In genomic region chr10:12349628-12350166, GRCh38 we compare ENCODE assay signal across 8 cellular contexts. TPM values are rescaled to one million over a fixed set of nuclear protein-coding genes. Genes with fewer than 3 reads are reported as not detected.
DNase-seq lines count a peak whose midpoint lies in the region; ATAC-seq and TF ChIP-seq lines count a peak whose summit lies in the region.

No MANE protein-coding gene starts in this region.

- no peaks in the 10 kb centered on the region for H3K9me3 ChIP-seq in HCT116 (ENCODE audit: control insufficient read depth in 1 of 2, insufficient read depth in 1 of 2, low read depth in 1 of 2, low read length in 2 of 2)

- intact Hi-C loops in HCT116 (cut with micrococcal nuclease), result loop anchor here (5.0 to 10.0 kb wide), 2 partner anchors 75 to 358 kb away; no protein-coding TSS in a partner anchor

- no peak for TF ChIP-seq POLR2A in HCT116 (IDR thresholded peaks at IDR 0.05; ENCODE audit: borderline replicate concordance, extremely low read depth, insufficient read depth, insufficient read length)

- no peaks in the 10 kb centered on the region for H3K9me2 ChIP-seq in HCT116 (ENCODE audit: insufficient read depth)

- peak overlapping the region; percentile 95 for H2AFZ ChIP-seq in HCT116 (ENCODE audit: low read depth, low read length, poor library complexity, severe bottlenecking)

- H3K79me2 ChIP-seq in HCT116 (ENCODE audit: insufficient read depth, low read length), result no peaks in the 10 kb centered on the region

- no TSS peak for BruUV-seq in HCT116 (replicated peaks; lab: Mats Ljungman, UMichigan)

- RAD21 ChIA-PET in HCT116 (lab: Charles Lee; ENCODE audit: low non-redundant PET in 1 of 2, low total read pairs in 2 of 2, uncharacterized antibody in 2 of 2, unreplicated experiment in 2 of 2), result no interaction called here

- H3K4me3 ChIP-seq in GM12875 (ENCODE audit: low read depth, low read length), result peak overlapping the region; percentile 96
- H3K4me3 ChIP-seq in HCT116 (replicated peaks in 1 of 2; ENCODE audit: low read depth in 1 of 2, low read length in 2 of 2), result peak overlapping the region; percentile 70 to 88
- peak overlapping the region; percentile 70 for H3K4me3 ChIP-seq in fibroblast of villous mesenchyme (ENCODE audit: low read depth, low read length)
- peak overlapping the region; percentile 71 for H3K4me3 ChIP-seq in skeletal muscle cell (ENCODE audit: low read depth, low read length)

- POLR2A ChIA-PET in HCT116 (lab: Charles Lee) (no interaction called here), RWPE1 (lab: Yijun Ruan, JAX; ENCODE audit: low non-redundant PET) (interaction anchor here (0.6 kb wide), 1 partner anchor 541 kb away, joined by 3 read pairs; no protein-coding TSS in a partner anchor)

- no peak for TF ChIP-seq CTCF in GM12875 (IDR thresholded peaks at IDR 0.05; ENCODE audit: borderline replicate concordance, insufficient read depth, low read depth, low read length)
- TF ChIP-seq CTCF in HCT116 (IDR thresholded peaks at IDR 0.05 in 2 of 3, conservative IDR thresholded peaks at IDR 0.05 in 1 of 3; ENCODE audit: borderline replicate concordance in 1 of 3, insufficient read depth in 1 of 3, low read depth in 2 of 3, low read length in 2 of 3), result no peak
- no peak for TF ChIP-seq CTCF in RWPE1 (conservative IDR thresholded peaks at IDR 0.05; ENCODE audit: low read depth)
- no peak for TF ChIP-seq CTCF in fibroblast of villous mesenchyme (IDR thresholded peaks at IDR 0.05; ENCODE audit: insufficient read depth, low read depth, low read length)

- no peaks in the 10 kb centered on the region for H3K36me3 ChIP-seq in HCT116 (ENCODE audit: control insufficient read depth in 1 of 2, insufficient read depth in 2 of 2, low read length in 2 of 2)

- peak overlapping the region; percentile 60 for H3K9ac ChIP-seq in HCT116 (ENCODE audit: low read length)

- CTCF ChIA-PET in HCT116 (lab: Charles Lee) (no interaction called here), RWPE1 (lab: Yijun Ruan, JAX) (interaction anchor here (0.5 to 0.8 kb wide), 4 partner anchors 13 to 724 kb away, joined by 3 to 4 read pairs (median 4); no protein-coding TSS in a partner anchor)

- peaks cover 6 to 27% of the 10 kb centered on the region in 2 experiments; a peak in 3 of 4 replicates for H3K4me1 ChIP-seq in HCT116 (ENCODE audit: control insufficient read depth in 1 of 2, insufficient read depth in 2 of 2, low read length in 2 of 2)

- no peak for DNase-seq in HCT116 (ENCODE audit: low read depth, low spot score)
- no peak for DNase-seq in RWPE1 (ENCODE audit: low spot score)
- DNase-seq in fibroblast of villous mesenchyme (ENCODE audit: low read depth), result no peak
- no peak for DNase-seq in skeletal muscle cell (ENCODE audit: low read depth)
- no peak for DNase-seq in SIG-M5 treated with dmso at 0.1 percent for 504 hours (lab: John Stamatoyannopoulos, UW; ENCODE audit: unreplicated experiment)
- no peak for DNase-seq in cerebellar cortex (ENCODE audit: low spot score)
- no peak for DNase-seq in stimulated activated CD4-positive, alpha-beta T cell treated with anti-CD3 and anti-CD28 coated beads, Interleukin-4, amount 100 ng/mL, for 24 hours

- no peaks in the 10 kb centered on the region for H3K27me3 ChIP-seq in HCT116 (ENCODE audit: insufficient read depth, low read length)

- TF ChIP-seq RAD21 in HCT116 (IDR thresholded peaks at IDR 0.05; ENCODE audit: low read depth), result no peak

- peak overlapping the region; percentile 93 for H3K4me2 ChIP-seq in HCT116 (ENCODE audit: low read length)

- H3K27ac ChIP-seq in HCT116 (ENCODE audit: low read depth, low read length), result peak overlapping the region; percentile 54; the same call in 1 of the 2 replicates
- H3K27ac ChIP-seq in RWPE1, result peak overlapping the region; percentile 68

- ATAC-seq in HCT116, result peak; percentile 17; the same call in 1 of the 2 replicates

- no peaks in the 10 kb centered on the region for H4K20me1 ChIP-seq in HCT116 (ENCODE audit: insufficient read depth)

TF ChIP-seq in HCT116, 20 proteins besides CTCF, POLR2A, EP300 and RAD21:
- no peak for TF ChIP-seq EGR1 (IDR thresholded peaks at IDR 0.05; ENCODE audit: low read depth)
- TF ChIP-seq FOSL1 (IDR thresholded peaks at IDR 0.05; ENCODE audit: low read depth), result no peak
- no peak for TF ChIP-seq EZH2 (IDR thresholded peaks at IDR 0.05)
- TF ChIP-seq SP1 (IDR thresholded peaks at IDR 0.05; ENCODE audit: low read depth), result no peak
- TF ChIP-seq ATF3 (IDR thresholded peaks at IDR 0.05), result no peak
- no peak for TF ChIP-seq CEBPB (IDR thresholded peaks at IDR 0.05; ENCODE audit: low read depth)
- TF ChIP-seq SIN3A (IDR thresholded peaks at IDR 0.05; ENCODE audit: low read depth), result no peak
- no peak for TF ChIP-seq REST (IDR thresholded peaks at IDR 0.05; ENCODE audit: low read depth)
- TF ChIP-seq YY1 (IDR thresholded peaks at IDR 0.05; ENCODE audit: extremely low read depth, insufficient replicate concordance, low read depth, low read length), result no peak
- TF ChIP-seq ELF1 (IDR thresholded peaks at IDR 0.05; ENCODE audit: borderline replicate concordance, low read depth), result no peak
- TF ChIP-seq ZNF274 (IDR thresholded peaks at IDR 0.05; ENCODE audit: low read depth, low read length), result no peak
- no peak for TF ChIP-seq CBX3 (IDR thresholded peaks at IDR 0.05; ENCODE audit: low read depth)
- TF ChIP-seq EZH2phosphoT487 (IDR thresholded peaks at IDR 0.05; ENCODE audit: borderline replicate concordance), result no peak
- no peak for TF ChIP-seq TCF7L2 (IDR thresholded peaks at IDR 0.05; ENCODE audit: borderline replicate concordance, extremely low read depth, insufficient read depth, insufficient read length)
- TF ChIP-seq SRF (IDR thresholded peaks at IDR 0.05; ENCODE audit: low read depth), result no peak

RNA-seq across cellular contexts. Expression of gene CAMK1D, which starts 0.3 kb away (rescaled TPM):
- total RNA-seq in HCT116 (2021; ENCODE audit: unreplicated experiment) (9.6 TPM), fibroblast of villous mesenchyme (1.3 and 1.9 TPM in 2 replicates)
- 4.8 and 6.0 TPM in 2 replicates for polyA plus RNA-seq in HCT116 (2012)
